ENCODE assay signal across 25 cellular contexts in genomic region chr13:22828081-22828480, GRCh38.
A peak's percentile ranks its signal among the peaks of the same experiment; 100 is the strongest.
DNase-seq lines count a peak whose midpoint lies in the region; ATAC-seq, FAIRE-seq and TF ChIP-seq lines count a peak whose summit lies in the region.
"Had no signal": no experiment of that assay in that cellular context is flagged by ENCODE, and none has a peak within 500 bp of the region (broad histone marks: within the 10 kb centered on the region; RNA-seq: fewer than 3 reads in every experiment).

No MANE protein-coding gene starts in this region.

- peak; percentile 84 for ATAC-seq in esophagus mucosa
- ATAC-seq: activated CD8-positive, alpha-beta T cell treated with anti-CD3 and anti-CD28 coated beads, Interleukin-2, amount 10 ng/mL, durations not matched to agents 7 days and 5 days; natural killer cell; T-helper 17 cell had no signal

- no peak overlapping the region for H3K27ac Mint-ChIP-seq in progenitor cell of endocrine pancreas
- no peak overlapping the region for H3K27ac Mint-ChIP-seq in activated T-cell treated with anti-CD3 and anti-CD28 coated beads, Interleukin-2, amount 50 U/mL, for 24 hours
- H3K27ac Mint-ChIP-seq: activated B cell treated with CpG ODN at 0.5 μM for 24 hours; activated CD8-positive, alpha-beta T cell treated with anti-CD3 and anti-CD28 coated beads, Interleukin-2, amount 10 ng/mL, durations not matched to agents 7 days and 5 days; activated naive CD8-positive, alpha-beta T cell treated with anti-CD3 and anti-CD28 coated beads, Interleukin-2, amount 10 ng/mL, durations not matched to agents 7 days and 5 days; activated T-helper 1 cell treated with anti-CD3 and anti-CD28 coated beads, Interleukin-12 subunit alpha, Interleukin-12 subunit beta, Interleukin-2, Interleukin-4 antibody, amounts not matched to agents 30 ng/mL and 10 ng/mL and 1 ng/mL, durations not matched to agents 14 hours and 24 hours and 36 hours; natural killer cell; T-helper 17 cell had no signal

- H3K36me3 Mint-ChIP-seq in progenitor cell of endocrine pancreas (ENCODE audit: insufficient read depth) = no peaks in the 10 kb centered on the region
- no peaks in the 10 kb centered on the region for H3K36me3 Mint-ChIP-seq in activated T-cell treated with anti-CD3 and anti-CD28 coated beads, Interleukin-2, amount 50 U/mL, for 24 hours (ENCODE audit: low read depth)
- H3K36me3 Mint-ChIP-seq: activated naive CD8-positive, alpha-beta T cell treated with anti-CD3 and anti-CD28 coated beads, Interleukin-2, amount 10 ng/mL, durations not matched to agents 7 days and 5 days; natural killer cell had no signal

- no peak overlapping the region for H3K4me3 Mint-ChIP-seq in progenitor cell of endocrine pancreas (ENCODE audit: low read depth)
- H3K4me3 Mint-ChIP-seq in activated T-cell treated with anti-CD3 and anti-CD28 coated beads, Interleukin-2, amount 50 U/mL, for 24 hours = no peak overlapping the region
- H3K4me3 Mint-ChIP-seq: activated B cell treated with CpG ODN at 0.5 μM for 24 hours; activated CD8-positive, alpha-beta T cell treated with anti-CD3 and anti-CD28 coated beads, Interleukin-2, amount 10 ng/mL, durations not matched to agents 7 days and 5 days; activated naive CD8-positive, alpha-beta T cell treated with anti-CD3 and anti-CD28 coated beads, Interleukin-2, amount 10 ng/mL, durations not matched to agents 7 days and 5 days; activated T-helper 1 cell treated with anti-CD3 and anti-CD28 coated beads, Interleukin-12 subunit alpha, Interleukin-12 subunit beta, Interleukin-2, Interleukin-4 antibody, amounts not matched to agents 30 ng/mL and 10 ng/mL and 1 ng/mL, durations not matched to agents 14 hours and 24 hours and 36 hours; natural killer cell; T-helper 17 cell had no signal

- FAIRE-seq in frontal cortex (lab: Jason Lieb, UNC) = no peak
- FAIRE-seq: small intestine had no signal

- peak; percentile 73 for DNase-seq in H4 (ENCODE audit: low spot score)
- peak; percentile 52 for DNase-seq in NCI-H526 treated with DMSO at 0.1 percent for 48 hours (lab: John Stamatoyannopoulos, UW)
- peak; percentile 38 for DNase-seq in retinal pigment epithelial cell (ENCODE audit: low read depth)
- DNase-seq in progenitor cell of endocrine pancreas (ENCODE audit: low spot score, unreplicated experiment) = no peak
- DNase-seq in frontal cortex (ENCODE audit: low spot score in 2 of 2) = no peak
- no peak for DNase-seq in activated CD8-positive, alpha-beta memory T cell treated with anti-CD3 and anti-CD28 coated beads, Interleukin-2, amount 50 U/mL, for 48 hours
- no peak for DNase-seq in activated T-cell treated with anti-CD3 and anti-CD28 coated beads, Interleukin-2, amount 50 U/mL, for 24 hours
- DNase-seq: activated B cell treated with CpG ODN at 0.5 μM for 24 hours; activated CD8-positive, alpha-beta T cell treated with anti-CD3 and anti-CD28 coated beads, Interleukin-2, amount 10 ng/mL, durations not matched to agents 7 days and 5 days; activated naive CD8-positive, alpha-beta T cell treated with anti-CD3 and anti-CD28 coated beads, Interleukin-2, amount 10 ng/mL, durations not matched to agents 7 days and 5 days; BE2C; Calu3; erythroblast; head of caudate nucleus; natural killer cell; NCI-H1092 treated with DMSO at 0.1 percent for 48 hours; NCI-H2107; NCI-H69; SJCRH30; small intestine; stimulated activated CD4-positive, alpha-beta T cell treated with anti-CD3 and anti-CD28 coated beads, Interleukin-4, amount 100 ng/mL, for 4 hours; T-helper 17 cell had no signal

- no peaks in the 10 kb centered on the region for H3K4me1 Mint-ChIP-seq in progenitor cell of endocrine pancreas (ENCODE audit: low read depth)
- H3K4me1 Mint-ChIP-seq in activated T-cell treated with anti-CD3 and anti-CD28 coated beads, Interleukin-2, amount 50 U/mL, for 24 hours (ENCODE audit: low read depth) = no peaks in the 10 kb centered on the region
- H3K4me1 Mint-ChIP-seq: activated B cell treated with CpG ODN at 0.5 μM for 24 hours; activated naive CD8-positive, alpha-beta T cell treated with anti-CD3 and anti-CD28 coated beads, Interleukin-2, amount 10 ng/mL, durations not matched to agents 7 days and 5 days; natural killer cell; T-helper 17 cell had no signal

- H3K4me3 ChIP-seq in retinal pigment epithelial cell (ENCODE audit: low read length) = no peak overlapping the region
- H3K4me3 ChIP-seq: cardiac muscle cell, SJCRH30 had no signal

- no peaks in the 10 kb centered on the region for H3K27me3 Mint-ChIP-seq in progenitor cell of endocrine pancreas
- H3K27me3 Mint-ChIP-seq in activated T-cell treated with anti-CD3 and anti-CD28 coated beads, Interleukin-2, amount 50 U/mL, for 24 hours = no peaks in the 10 kb centered on the region
- H3K27me3 Mint-ChIP-seq: activated B cell treated with CpG ODN at 0.5 μM for 24 hours, T-helper 17 cell had no signal

- TF ChIP-seq CTCF in retinal pigment epithelial cell (conservative IDR thresholded peaks at IDR 0.05; ENCODE audit: low read depth, low read length) (no peak), progenitor cell of endocrine pancreas (IDR thresholded peaks at IDR 0.05; ENCODE audit: unreplicated experiment) (no peak)

- no peaks in the 10 kb centered on the region for H3K9me3 Mint-ChIP-seq in progenitor cell of endocrine pancreas (ENCODE audit: low read depth)
- H3K9me3 Mint-ChIP-seq in activated T-cell treated with anti-CD3 and anti-CD28 coated beads, Interleukin-2, amount 50 U/mL, for 24 hours = no peaks in the 10 kb centered on the region
- H3K9me3 Mint-ChIP-seq: activated B cell treated with CpG ODN at 0.5 μM for 24 hours; activated naive CD8-positive, alpha-beta T cell treated with anti-CD3 and anti-CD28 coated beads, Interleukin-2, amount 10 ng/mL, durations not matched to agents 7 days and 5 days; activated T-helper 1 cell treated with anti-CD3 and anti-CD28 coated beads, Interleukin-12 subunit alpha, Interleukin-12 subunit beta, Interleukin-2, Interleukin-4 antibody, amounts not matched to agents 30 ng/mL and 10 ng/mL and 1 ng/mL, durations not matched to agents 14 hours and 24 hours and 36 hours had no signal

Comparison
In these comparisons a context has a peak if more than half of its experiments do, and no peak if none do; other contexts are left out.
1. DNase-seq: peak in H4 (single experiment), NCI-H526 treated with DMSO at 0.1 percent for 48 hours (single experiment) and retinal pigment epithelial cell (single experiment); none in progenitor cell of endocrine pancreas (single experiment), frontal cortex (0 of 2), activated CD8-positive, alpha-beta memory T cell treated with anti-CD3 and anti-CD28 coated beads, Interleukin-2, amount 50 U/mL, for 48 hours (single experiment) and activated T-cell treated with anti-CD3 and anti-CD28 coated beads, Interleukin-2, amount 50 U/mL, for 24 hours (single experiment).